Comparison of ENCODE assay signal across 3 cellular contexts in the genomic region with DNA sequence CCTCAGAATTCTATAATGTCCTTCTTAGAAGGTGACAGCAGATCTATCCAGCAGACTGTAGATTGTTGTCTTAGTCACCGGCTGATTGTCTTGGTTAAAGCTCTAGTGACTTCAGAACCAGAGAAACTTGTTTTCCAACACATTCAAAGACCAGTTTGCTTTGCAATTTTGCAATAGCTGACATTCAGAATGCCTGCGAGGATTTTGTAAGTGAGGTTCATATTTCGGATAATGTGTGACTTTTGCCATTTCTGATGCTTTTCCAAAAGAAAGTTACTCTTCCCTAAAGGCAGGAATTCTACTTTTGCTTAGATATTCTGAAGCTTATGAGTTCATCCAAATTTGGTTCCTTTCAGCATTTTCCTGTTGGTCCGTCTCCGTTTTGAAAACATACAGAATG.
TF ChIP-seq lines count a peak whose summit lies in the region.

No MANE protein-coding gene starts in this region.

TF ChIP-seq in SK-N-SH, 30 proteins besides CTCF, POLR2A, EP300 and RAD21:
- TF ChIP-seq SMC3 (IDR thresholded peaks at IDR 0.05; ENCODE audit: low read depth, low read length) (no peak), JUND (IDR thresholded peaks at IDR 0.05) (no peak), ELF1 (IDR thresholded peaks at IDR 0.05) (no peak), CHD2 (IDR thresholded peaks at IDR 0.05; ENCODE audit: low read length, partially characterized antibody) (no peak), SIN3A (IDR thresholded peaks at IDR 0.05; ENCODE audit: borderline replicate concordance, low read depth, low read length) (no peak), TAF1 (IDR thresholded peaks at IDR 0.05; ENCODE audit: borderline replicate concordance, low read depth, low read length) (no peak), TEAD4 (IDR thresholded peaks at IDR 0.05; ENCODE audit: borderline replicate concordance, insufficient read depth) (no peak)
- TF ChIP-seq, protein P1, sequence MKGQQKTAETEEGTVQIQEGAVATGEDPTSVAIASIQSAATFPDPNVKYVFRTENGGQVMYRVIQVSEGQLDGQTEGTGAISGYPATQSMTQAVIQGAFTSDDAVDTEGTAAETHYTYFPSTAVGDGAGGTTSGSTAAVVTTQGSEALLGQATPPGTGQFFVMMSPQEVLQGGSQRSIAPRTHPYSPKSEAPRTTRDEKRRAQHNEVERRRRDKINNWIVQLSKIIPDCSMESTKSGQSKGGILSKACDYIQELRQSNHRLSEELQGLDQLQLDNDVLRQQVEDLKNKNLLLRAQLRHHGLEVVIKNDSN (IDR thresholded peaks at IDR 0.05; ENCODE audit: borderline replicate concordance, low read depth) = no peak
- TF ChIP-seq, protein P2, sequence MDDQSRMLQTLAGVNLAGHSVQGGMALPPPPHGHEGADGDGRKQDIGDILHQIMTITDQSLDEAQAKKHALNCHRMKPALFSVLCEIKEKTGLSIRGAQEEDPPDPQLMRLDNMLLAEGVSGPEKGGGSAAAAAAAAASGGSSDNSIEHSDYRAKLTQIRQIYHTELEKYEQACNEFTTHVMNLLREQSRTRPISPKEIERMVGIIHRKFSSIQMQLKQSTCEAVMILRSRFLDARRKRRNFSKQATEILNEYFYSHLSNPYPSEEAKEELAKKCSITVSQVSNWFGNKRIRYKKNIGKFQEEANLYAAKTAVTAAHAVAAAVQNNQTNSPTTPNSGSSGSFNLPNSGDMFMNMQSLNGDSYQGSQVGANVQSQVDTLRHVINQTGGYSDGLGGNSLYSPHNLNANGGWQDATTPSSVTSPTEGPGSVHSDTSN (IDR thresholded peaks at IDR 0.05) = no peak
TF ChIP-seq in SK-N-SH: peak in this region for 0.

TF ChIP-seq in SK-N-SH treated with all-trans-retinoic acid at 6 μM for 48 hours, 23 proteins besides CTCF, POLR2A, EP300 and RAD21:
- no peak for TF ChIP-seq OSR1 (CRISPR knock-in tag; IDR thresholded peaks at IDR 0.05)
- TF ChIP-seq PPARA (CRISPR knock-in tag; IDR thresholded peaks at IDR 0.05; ENCODE audit: borderline replicate concordance) = no peak
- no peak for TF ChIP-seq ARNTL (CRISPR knock-in tag; IDR thresholded peaks at IDR 0.05; ENCODE audit: borderline replicate concordance, low read depth)
- no peak for TF ChIP-seq ZFP30 (CRISPR knock-in tag; IDR thresholded peaks at IDR 0.05)
- TF ChIP-seq ESRRG (CRISPR knock-in tag; IDR thresholded peaks at IDR 0.05) = no peak
- no peak for TF ChIP-seq CSDC2 (CRISPR knock-in tag; IDR thresholded peaks at IDR 0.05)
- TF ChIP-seq, protein P3, sequence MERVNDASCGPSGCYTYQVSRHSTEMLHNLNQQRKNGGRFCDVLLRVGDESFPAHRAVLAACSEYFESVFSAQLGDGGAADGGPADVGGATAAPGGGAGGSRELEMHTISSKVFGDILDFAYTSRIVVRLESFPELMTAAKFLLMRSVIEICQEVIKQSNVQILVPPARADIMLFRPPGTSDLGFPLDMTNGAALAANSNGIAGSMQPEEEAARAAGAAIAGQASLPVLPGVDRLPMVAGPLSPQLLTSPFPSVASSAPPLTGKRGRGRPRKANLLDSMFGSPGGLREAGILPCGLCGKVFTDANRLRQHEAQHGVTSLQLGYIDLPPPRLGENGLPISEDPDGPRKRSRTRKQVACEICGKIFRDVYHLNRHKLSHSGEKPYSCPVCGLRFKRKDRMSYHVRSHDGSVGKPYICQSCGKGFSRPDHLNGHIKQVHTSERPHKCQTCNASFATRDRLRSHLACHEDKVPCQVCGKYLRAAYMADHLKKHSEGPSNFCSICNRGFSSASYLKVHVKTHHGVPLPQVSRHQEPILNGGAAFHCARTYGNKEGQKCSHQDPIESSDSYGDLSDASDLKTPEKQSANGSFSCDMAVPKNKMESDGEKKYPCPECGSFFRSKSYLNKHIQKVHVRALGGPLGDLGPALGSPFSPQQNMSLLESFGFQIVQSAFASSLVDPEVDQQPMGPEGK (CRISPR knock-in tag; IDR thresholded peaks at IDR 0.05; ENCODE audit: borderline replicate concordance) = no peak
- TF ChIP-seq BACH2 (CRISPR knock-in tag; IDR thresholded peaks at IDR 0.05; ENCODE audit: borderline replicate concordance) = no peak
- no peak for TF ChIP-seq ZC3H10 (CRISPR knock-in tag; IDR thresholded peaks at IDR 0.05)
- TF ChIP-seq ZNF70 (CRISPR knock-in tag; IDR thresholded peaks at IDR 0.05) = no peak
- no peak for TF ChIP-seq RARB (CRISPR knock-in tag; IDR thresholded peaks at IDR 0.05)
- TF ChIP-seq ZFP3 (CRISPR knock-in tag; IDR thresholded peaks at IDR 0.05) = no peak

TF ChIP-seq in GM12891, 5 proteins besides CTCF, POLR2A, EP300 and RAD21:
- TF ChIP-seq SPI1 (IDR thresholded peaks at IDR 0.05; ENCODE audit: low read depth, low read length) = no peak
